Comparison of ENCODE assay signal across 2 cellular contexts in genomic region chr19:15633122-15633521, GRCh38.
TF ChIP-seq lines count a peak whose summit lies in the region.

No MANE protein-coding gene starts in this region.

TF ChIP-seq in liver, 16 proteins besides CTCF, POLR2A, EP300 and RAD21:
- TF ChIP-seq FOXA2 (IDR thresholded peaks at IDR 0.05) (no peak), REST (IDR thresholded peaks at IDR 0.05) (peak; percentile 8)
TF ChIP-seq in liver: peak in this region for 1.

TF ChIP-seq in HepG2, 621 proteins besides CTCF, POLR2A, EP300 and RAD21:
- TF ChIP-seq TRAFD1 (CRISPR knock-in tag; IDR thresholded peaks at IDR 0.05; ENCODE audit: borderline replicate concordance) (no peak), CCAR2 (optimal IDR thresholded peaks at IDR 0.05; ENCODE audit: low read depth, low read length) (no peak), GATAD2A (CRISPR knock-in tag; IDR thresholded peaks at IDR 0.05) (no peak), ZNF543 (CRISPR knock-in tag; IDR thresholded peaks at IDR 0.05) (no peak), GMEB2 (CRISPR knock-in tag; IDR thresholded peaks at IDR 0.05; ENCODE audit: low read depth) (no peak), ZNF557 (CRISPR knock-in tag; IDR thresholded peaks at IDR 0.05) (no peak), CENPT (CRISPR knock-in tag; IDR thresholded peaks at IDR 0.05; ENCODE audit: low read depth) (no peak)
